In the genomic region with DNA sequence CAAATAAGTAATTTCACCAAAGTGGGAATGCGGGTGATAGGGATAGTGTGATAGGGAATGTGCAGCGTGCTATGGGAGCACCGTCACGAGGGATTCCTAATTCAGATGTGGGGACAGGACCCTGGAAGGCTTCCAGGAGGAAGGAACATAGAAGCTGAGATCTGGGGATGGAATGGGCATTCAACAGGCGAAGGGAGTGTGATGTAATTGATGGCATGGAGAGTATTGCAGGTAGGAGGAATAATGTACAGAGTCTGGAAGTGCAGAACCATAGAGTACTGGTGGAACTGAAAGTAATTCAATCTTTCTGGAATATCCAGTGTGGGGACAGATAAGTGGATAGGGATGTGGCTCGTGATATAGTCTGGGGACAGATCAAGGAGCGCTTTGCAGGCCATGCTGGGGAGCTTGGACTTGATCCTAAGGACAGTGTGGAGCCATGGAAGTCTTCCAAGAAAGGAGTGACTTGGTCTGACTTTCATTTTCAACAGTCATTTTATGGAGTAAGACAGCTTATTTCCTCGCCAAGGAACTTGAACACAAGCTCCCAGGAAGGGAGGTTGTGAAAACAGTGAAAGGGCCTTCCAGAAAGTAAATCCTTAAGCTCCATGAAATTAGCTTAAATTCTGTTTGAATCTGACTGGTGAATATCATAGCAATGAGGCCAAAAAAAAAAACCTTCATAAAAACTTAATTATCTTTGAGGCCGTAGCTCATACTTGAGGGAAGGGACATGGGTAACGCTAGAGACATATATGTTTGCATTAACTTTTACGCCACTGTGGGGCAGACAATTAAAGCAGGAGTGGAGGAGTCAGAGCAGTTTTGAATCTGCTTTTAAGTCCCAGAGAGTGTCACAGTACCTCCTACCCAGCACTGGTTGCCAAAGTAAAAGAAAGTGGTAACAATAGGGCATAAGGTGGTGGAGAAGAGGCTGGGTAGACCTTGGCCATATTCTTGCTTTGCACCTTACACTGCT, we compare ENCODE assay signal across 14 cellular contexts. TPM values are rescaled to one million over a fixed set of nuclear protein-coding genes. Genes with fewer than 3 reads are reported as not detected.
DNase-seq lines count a peak whose midpoint lies in the region; ATAC-seq, FAIRE-seq and TF ChIP-seq lines count a peak whose summit lies in the region.
"Had no signal": no experiment of that assay in that cellular context is flagged by ENCODE, and none has a peak within 500 bp of the region (broad histone marks: within the 10 kb centered on the region; RNA-seq: fewer than 3 reads in every experiment).

No MANE protein-coding gene starts in this region.

- H3K9me3 ChIP-seq in fibroblast of lung (ENCODE audit: control insufficient read depth, insufficient read depth, low read depth, low read length) (no peaks in the 10 kb centered on the region), pancreas (no peaks in the 10 kb centered on the region)
- H3K9me3 ChIP-seq: testis had no signal

- H3K4me1 ChIP-seq in fibroblast of lung (ENCODE audit: control insufficient read depth, extremely low read depth, insufficient read depth, low read length) (no peaks in the 10 kb centered on the region), pancreas (peaks cover 10 to 27% (median 18%) of the 10 kb centered on the region in 3 donors)

- WGBS in pancreas, 2 donors: 71 to 72% methylated on average over 11 of the region's 11 CpGs

- H3K36me3 ChIP-seq in fibroblast of lung (ENCODE audit: control insufficient read depth, insufficient read depth, low read length) (no peaks in the 10 kb centered on the region), pancreas (no peaks in the 10 kb centered on the region)
- H3K36me3 ChIP-seq: brain microvascular endothelial cell had no signal

- peak overlapping the region; percentile 78 for H3K4me2 ChIP-seq in fibroblast of lung (ENCODE audit: extremely low read depth, insufficient read depth, low read length)

- no peaks in the 10 kb centered on the region for H3K79me2 ChIP-seq in fibroblast of lung (ENCODE audit: control insufficient read depth, insufficient read depth, low read length)

- intact Hi-C loops in pancreas (cut with DNase I): no loop called here
- intact Hi-C loops in posterior vena cava (cut with DNase I): no loop called here

- H3K27me3 ChIP-seq in fibroblast of lung (ENCODE audit: control insufficient read depth, insufficient read depth, low read length) (no peaks in the 10 kb centered on the region), pancreas (no peaks in the 10 kb centered on the region)
- H3K27me3 ChIP-seq: brain microvascular endothelial cell, testis had no signal

- peak overlapping the region in 1 of 4 experiments; percentile 9 for H3K4me3 ChIP-seq in fibroblast of lung (replicated peaks in 1 of 4; ENCODE audit: control extremely low read depth in 1 of 4, insufficient read depth in 1 of 4, low read depth in 3 of 4, low read length in 4 of 4)
- H3K4me3 ChIP-seq in pancreas: no peak overlapping the region
- H3K4me3 ChIP-seq: testis had no signal

- H4K20me1 ChIP-seq in fibroblast of lung (ENCODE audit: control insufficient read depth, extremely low read depth, insufficient read depth, low read length): no peaks in the 10 kb centered on the region

- no peak for FAIRE-seq in pancreas (lab: Jason Lieb, UNC)
- FAIRE-seq: G401.6 had no signal

- DNase-seq in AG08395 (ENCODE audit: low spot score): peak; percentile 53
- DNase-seq in NCI-H446 (lab: John Stamatoyannopoulos, UW): peak; percentile 56 to 82
- DNase-seq in fibroblast of lung (ENCODE audit: low read depth in 2 of 2): peak in 1 of 2 donors; percentile 78
- DNase-seq in pancreas: no peak
- DNase-seq in inferior parietal cortex (ENCODE audit: extremely low spot score): no peak
- DNase-seq in DMS53 treated with DMSO at 0.1 percent for 48 hours (lab: John Stamatoyannopoulos, UW; ENCODE audit: unreplicated experiment): no peak
- DNase-seq in posterior vena cava (ENCODE audit: low spot score): no peak
- DNase-seq: brain microvascular endothelial cell, erythroblast, nucleus accumbens, testis had no signal

- TF ChIP-seq CTCF in fibroblast of lung (conservative IDR thresholded peaks at IDR 0.05 in 1 of 2, IDR thresholded peaks at IDR 0.05 in 1 of 2; ENCODE audit: low read depth in 1 of 2, low read length in 2 of 2): no peak
- no peak for TF ChIP-seq CTCF in pancreas (IDR thresholded peaks at IDR 0.05)

- H3K9ac ChIP-seq in fibroblast of lung (ENCODE audit: insufficient read depth, low read length): no peak overlapping the region

- peak; percentile 57 to 78 (median 67) for ATAC-seq in pancreas
- no peak for ATAC-seq in GM19452 (IDR thresholded peaks at IDR 0.05; ENCODE audit: unreplicated experiment)

- H3K27ac ChIP-seq in fibroblast of lung (ENCODE audit: insufficient read depth, low read length) (no peak overlapping the region), pancreas (no peak overlapping the region)
- H3K27ac ChIP-seq: brain microvascular endothelial cell, RWPE1 had no signal

- no peak overlapping the region for H2AFZ ChIP-seq in fibroblast of lung (ENCODE audit: low read length)

RNA-seq across cellular contexts. Expression of a gene that starts 55.8 kb away (rescaled TPM):
- total RNA-seq in fibroblast of lung (10.8 and 16.5 TPM in 2 replicates), pancreas (10 to 100 TPM in 3 of 6 donors, 1 to 10 TPM in 3; 5.7 to 18.5 (median 9.0) TPM), posterior vena cava (10 to 100 TPM; 19.3 to 25.8 TPM)
- polyA plus RNA-seq in fibroblast of lung (14.5 and 23.6 TPM in 2 replicates), pancreas (1 to 10 TPM; 1.3 to 2.7 TPM)
- polyA plus RNA-seq in fibroblast of lung (2012): 10.6 and 13.3 TPM in 2 replicates
- 31.6 and 47.6 TPM in 2 replicates for polyA minus RNA-seq in fibroblast of lung (ENCODE audit: low replicate concordance)

Comparison
In these comparisons a context has a peak if more than half of its experiments do, and no peak if none do; other contexts are left out.
1. DNase-seq: peak in AG08395 (single experiment) and NCI-H446 (2 of 2); none in pancreas (0 of 6), inferior parietal cortex (single experiment), DMS53 treated with DMSO at 0.1 percent for 48 hours (single experiment) and posterior vena cava (single experiment).